1 cellular context compared by ENCODE assay signal in the genomic region with DNA sequence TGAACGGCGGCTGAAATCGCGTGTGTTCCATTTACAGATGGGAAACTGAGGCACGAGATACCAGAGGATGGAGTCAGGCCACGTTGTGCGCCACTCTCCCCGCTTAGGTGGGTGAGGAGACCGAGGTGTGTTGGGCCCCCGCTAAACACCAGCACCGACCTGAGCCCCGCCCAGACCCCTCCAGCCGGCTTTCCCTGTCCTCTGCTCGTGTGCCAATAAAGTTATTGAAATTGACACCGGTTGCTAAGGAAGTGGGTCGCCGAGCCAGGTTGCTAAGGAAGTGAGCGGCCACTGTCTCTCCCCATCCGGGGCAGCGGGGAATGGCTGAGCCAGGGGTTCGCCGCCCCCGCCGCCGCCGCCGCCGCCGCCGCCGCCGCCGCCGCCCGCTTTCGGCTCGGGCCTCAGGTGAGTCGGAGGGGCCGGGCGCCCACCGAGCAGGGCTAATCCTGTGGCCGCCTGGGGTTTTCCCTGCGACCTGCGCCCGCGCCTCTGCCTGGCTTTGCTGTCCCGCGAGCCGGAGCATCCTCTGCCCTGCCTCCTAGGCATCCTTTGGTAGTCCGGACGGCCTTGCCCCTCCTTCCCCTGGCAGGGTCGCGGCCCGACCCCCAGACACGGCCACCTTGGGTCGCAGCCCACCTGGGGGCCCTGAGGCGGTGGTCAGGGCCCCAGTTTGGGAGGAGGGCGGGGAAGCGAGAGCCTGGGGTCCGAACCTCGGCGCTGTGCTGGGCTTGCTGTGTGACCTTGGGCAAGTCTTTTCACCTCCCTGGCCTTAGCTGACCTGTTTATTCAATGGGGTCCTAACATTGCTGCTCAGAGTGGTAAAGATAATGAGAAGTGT.
TF ChIP-seq lines count a peak whose summit lies in the region.

A gene (plus strand): TSS at position 291 of the 838 bp plus-strand sequence. CDS start 32,127 bp downstream, outside the sequence.

TF ChIP-seq in HepG2, 621 proteins besides CTCF, POLR2A, EP300 and RAD21 (continued from another document and continues in another):
- TF ChIP-seq ZNF224 (CRISPR knock-in tag; IDR thresholded peaks at IDR 0.05) (0 out of 2 replicates have a peak, but pooled peaks have one; percentile 75), NFIC (IDR thresholded peaks at IDR 0.05; ENCODE audit: low read length) (no peak), ZNF780A (CRISPR knock-in tag; IDR thresholded peaks at IDR 0.05) (no peak), ZNF746 (CRISPR knock-in tag; IDR thresholded peaks at IDR 0.05) (peak; percentile 37; the same call in 1 of the 2 replicates), SOX5 (CRISPR knock-in tag; IDR thresholded peaks at IDR 0.05; ENCODE audit: borderline replicate concordance) (peak; percentile 49; the same call in 1 of the 2 replicates), AGO2 (optimal IDR thresholded peaks at IDR 0.05; ENCODE audit: low read depth, low read length) (peak; percentile 75), ZNF788 (CRISPR knock-in tag; IDR thresholded peaks at IDR 0.05; ENCODE audit: borderline replicate concordance) (peak; percentile 87; the same call in 1 of the 2 replicates), HDAC6 (IDR thresholded peaks at IDR 0.05; ENCODE audit: low read depth, low read length) (no peak), ZNF552 (CRISPR knock-in tag; IDR thresholded peaks at IDR 0.05; ENCODE audit: borderline replicate concordance) (0 out of 2 replicates have a peak, but pooled peaks have one; percentile 62), ZNF776 (CRISPR knock-in tag; IDR thresholded peaks at IDR 0.05) (peak; percentile 76), ZNF616 (CRISPR knock-in tag; IDR thresholded peaks at IDR 0.05; ENCODE audit: low read depth) (0 out of 2 replicates have a peak, but pooled peaks have one; percentile 18), ZMYM3 (CRISPR knock-in tag; IDR thresholded peaks at IDR 0.05) (peak; percentile 98), MBD4 (IDR thresholded peaks at IDR 0.05; ENCODE audit: borderline replicate concordance, low read length) (no peak), ZBTB7B (CRISPR knock-in tag; IDR thresholded peaks at IDR 0.05) (peak; percentile 86), SKI (IDR thresholded peaks at IDR 0.05; ENCODE audit: partially characterized antibody) (peak; percentile 81), HOXD1 (CRISPR knock-in tag; IDR thresholded peaks at IDR 0.05) (peak; percentile 79), MTF1 (CRISPR knock-in tag; IDR thresholded peaks at IDR 0.05) (no peak), RBM39 (IDR thresholded peaks at IDR 0.05; ENCODE audit: low read depth, low read length, poor library complexity, severe bottlenecking) (no peak), ZNF101 (CRISPR knock-in tag; IDR thresholded peaks at IDR 0.05; ENCODE audit: borderline replicate concordance, low read depth) (no peak), ATAD3A (CRISPR knock-in tag; IDR thresholded peaks at IDR 0.05) (no peak), ZNF354B (CRISPR knock-in tag; IDR thresholded peaks at IDR 0.05) (peak; percentile 46; the same call in 1 of the 2 replicates), ZNF263 (CRISPR knock-in tag; IDR thresholded peaks at IDR 0.05) (peak; percentile 52; the same call in 1 of the 2 replicates), ZBTB20 (CRISPR knock-in tag; IDR thresholded peaks at IDR 0.05; ENCODE audit: borderline replicate concordance, low read depth) (peak; percentile 49; the same call in 1 of the 2 replicates), DNMT1 (CRISPR knock-in tag; IDR thresholded peaks at IDR 0.05) (no peak; the same call in 1 of the 2 replicates), BRCA1 (CRISPR knock-in tag; IDR thresholded peaks at IDR 0.05) (no peak; the same call in 1 of the 2 replicates), ZNF30 (CRISPR knock-in tag; IDR thresholded peaks at IDR 0.05) (no peak)
- TF ChIP-seq, protein P1, sequence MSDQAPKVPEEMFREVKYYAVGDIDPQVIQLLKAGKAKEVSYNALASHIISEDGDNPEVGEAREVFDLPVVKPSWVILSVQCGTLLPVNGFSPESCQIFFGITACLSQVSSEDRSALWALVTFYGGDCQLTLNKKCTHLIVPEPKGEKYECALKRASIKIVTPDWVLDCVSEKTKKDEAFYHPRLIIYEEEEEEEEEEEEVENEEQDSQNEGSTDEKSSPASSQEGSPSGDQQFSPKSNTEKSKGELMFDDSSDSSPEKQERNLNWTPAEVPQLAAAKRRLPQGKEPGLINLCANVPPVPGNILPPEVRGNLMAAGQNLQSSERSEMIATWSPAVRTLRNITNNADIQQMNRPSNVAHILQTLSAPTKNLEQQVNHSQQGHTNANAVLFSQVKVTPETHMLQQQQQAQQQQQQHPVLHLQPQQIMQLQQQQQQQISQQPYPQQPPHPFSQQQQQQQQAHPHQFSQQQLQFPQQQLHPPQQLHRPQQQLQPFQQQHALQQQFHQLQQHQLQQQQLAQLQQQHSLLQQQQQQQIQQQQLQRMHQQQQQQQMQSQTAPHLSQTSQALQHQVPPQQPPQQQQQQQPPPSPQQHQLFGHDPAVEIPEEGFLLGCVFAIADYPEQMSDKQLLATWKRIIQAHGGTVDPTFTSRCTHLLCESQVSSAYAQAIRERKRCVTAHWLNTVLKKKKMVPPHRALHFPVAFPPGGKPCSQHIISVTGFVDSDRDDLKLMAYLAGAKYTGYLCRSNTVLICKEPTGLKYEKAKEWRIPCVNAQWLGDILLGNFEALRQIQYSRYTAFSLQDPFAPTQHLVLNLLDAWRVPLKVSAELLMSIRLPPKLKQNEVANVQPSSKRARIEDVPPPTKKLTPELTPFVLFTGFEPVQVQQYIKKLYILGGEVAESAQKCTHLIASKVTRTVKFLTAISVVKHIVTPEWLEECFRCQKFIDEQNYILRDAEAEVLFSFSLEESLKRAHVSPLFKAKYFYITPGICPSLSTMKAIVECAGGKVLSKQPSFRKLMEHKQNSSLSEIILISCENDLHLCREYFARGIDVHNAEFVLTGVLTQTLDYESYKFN (CRISPR knock-in tag; conservative IDR thresholded peaks at IDR 0.05) = peak; percentile 51; the same call in 1 of the 2 replicates
- TF ChIP-seq, protein P2, sequence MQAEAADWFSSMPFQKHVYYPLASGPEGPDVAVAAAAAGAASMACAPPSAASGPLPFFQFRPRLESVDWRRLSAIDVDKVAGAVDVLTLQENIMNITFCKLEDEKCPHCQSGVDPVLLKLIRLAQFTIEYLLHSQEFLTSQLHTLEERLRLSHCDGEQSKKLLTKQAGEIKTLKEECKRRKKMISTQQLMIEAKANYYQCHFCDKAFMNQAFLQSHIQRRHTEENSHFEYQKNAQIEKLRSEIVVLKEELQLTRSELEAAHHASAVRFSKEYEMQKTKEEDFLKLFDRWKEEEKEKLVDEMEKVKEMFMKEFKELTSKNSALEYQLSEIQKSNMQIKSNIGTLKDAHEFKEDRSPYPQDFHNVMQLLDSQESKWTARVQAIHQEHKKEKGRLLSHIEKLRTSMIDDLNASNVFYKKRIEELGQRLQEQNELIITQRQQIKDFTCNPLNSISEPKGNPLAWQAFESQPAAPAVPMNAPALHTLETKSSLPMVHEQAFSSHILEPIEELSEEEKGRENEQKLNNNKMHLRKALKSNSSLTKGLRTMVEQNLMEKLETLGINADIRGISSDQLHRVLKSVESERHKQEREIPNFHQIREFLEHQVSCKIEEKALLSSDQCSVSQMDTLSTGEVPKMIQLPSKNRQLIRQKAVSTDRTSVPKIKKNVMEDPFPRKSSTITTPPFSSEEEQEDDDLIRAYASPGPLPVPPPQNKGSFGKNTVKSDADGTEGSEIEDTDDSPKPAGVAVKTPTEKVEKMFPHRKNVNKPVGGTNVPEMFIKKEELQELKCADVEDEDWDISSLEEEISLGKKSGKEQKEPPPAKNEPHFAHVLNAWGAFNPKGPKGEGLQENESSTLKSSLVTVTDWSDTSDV (CRISPR knock-in tag; IDR thresholded peaks at IDR 0.05) = no peak
- TF ChIP-seq, protein P3, sequence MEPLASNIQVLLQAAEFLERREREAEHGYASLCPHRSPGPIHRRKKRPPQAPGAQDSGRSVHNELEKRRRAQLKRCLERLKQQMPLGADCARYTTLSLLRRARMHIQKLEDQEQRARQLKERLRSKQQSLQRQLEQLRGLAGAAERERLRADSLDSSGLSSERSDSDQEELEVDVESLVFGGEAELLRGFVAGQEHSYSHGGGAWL (CRISPR knock-in tag; IDR thresholded peaks at IDR 0.05) = peak; percentile 56; the same call in 1 of the 2 replicates
- TF ChIP-seq, protein P4, sequence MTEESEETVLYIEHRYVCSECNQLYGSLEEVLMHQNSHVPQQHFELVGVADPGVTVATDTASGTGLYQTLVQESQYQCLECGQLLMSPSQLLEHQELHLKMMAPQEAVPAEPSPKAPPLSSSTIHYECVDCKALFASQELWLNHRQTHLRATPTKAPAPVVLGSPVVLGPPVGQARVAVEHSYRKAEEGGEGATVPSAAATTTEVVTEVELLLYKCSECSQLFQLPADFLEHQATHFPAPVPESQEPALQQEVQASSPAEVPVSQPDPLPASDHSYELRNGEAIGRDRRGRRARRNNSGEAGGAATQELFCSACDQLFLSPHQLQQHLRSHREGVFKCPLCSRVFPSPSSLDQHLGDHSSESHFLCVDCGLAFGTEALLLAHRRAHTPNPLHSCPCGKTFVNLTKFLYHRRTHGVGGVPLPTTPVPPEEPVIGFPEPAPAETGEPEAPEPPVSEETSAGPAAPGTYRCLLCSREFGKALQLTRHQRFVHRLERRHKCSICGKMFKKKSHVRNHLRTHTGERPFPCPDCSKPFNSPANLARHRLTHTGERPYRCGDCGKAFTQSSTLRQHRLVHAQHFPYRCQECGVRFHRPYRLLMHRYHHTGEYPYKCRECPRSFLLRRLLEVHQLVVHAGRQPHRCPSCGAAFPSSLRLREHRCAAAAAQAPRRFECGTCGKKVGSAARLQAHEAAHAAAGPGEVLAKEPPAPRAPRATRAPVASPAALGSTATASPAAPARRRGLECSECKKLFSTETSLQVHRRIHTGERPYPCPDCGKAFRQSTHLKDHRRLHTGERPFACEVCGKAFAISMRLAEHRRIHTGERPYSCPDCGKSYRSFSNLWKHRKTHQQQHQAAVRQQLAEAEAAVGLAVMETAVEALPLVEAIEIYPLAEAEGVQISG (CRISPR knock-in tag; IDR thresholded peaks at IDR 0.05) = peak; percentile 97
- TF ChIP-seq, protein P5, sequence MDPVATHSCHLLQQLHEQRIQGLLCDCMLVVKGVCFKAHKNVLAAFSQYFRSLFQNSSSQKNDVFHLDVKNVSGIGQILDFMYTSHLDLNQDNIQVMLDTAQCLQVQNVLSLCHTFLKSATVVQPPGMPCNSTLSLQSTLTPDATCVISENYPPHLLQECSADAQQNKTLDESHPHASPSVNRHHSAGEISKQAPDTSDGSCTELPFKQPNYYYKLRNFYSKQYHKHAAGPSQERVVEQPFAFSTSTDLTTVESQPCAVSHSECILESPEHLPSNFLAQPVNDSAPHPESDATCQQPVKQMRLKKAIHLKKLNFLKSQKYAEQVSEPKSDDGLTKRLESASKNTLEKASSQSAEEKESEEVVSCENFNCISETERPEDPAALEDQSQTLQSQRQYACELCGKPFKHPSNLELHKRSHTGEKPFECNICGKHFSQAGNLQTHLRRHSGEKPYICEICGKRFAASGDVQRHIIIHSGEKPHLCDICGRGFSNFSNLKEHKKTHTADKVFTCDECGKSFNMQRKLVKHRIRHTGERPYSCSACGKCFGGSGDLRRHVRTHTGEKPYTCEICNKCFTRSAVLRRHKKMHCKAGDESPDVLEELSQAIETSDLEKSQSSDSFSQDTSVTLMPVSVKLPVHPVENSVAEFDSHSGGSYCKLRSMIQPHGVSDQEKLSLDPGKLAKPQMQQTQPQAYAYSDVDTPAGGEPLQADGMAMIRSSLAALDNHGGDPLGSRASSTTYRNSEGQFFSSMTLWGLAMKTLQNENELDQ (CRISPR knock-in tag; IDR thresholded peaks at IDR 0.05; ENCODE audit: borderline replicate concordance) = 0 out of 2 replicates have a peak, but pooled peaks have one; percentile 15
- TF ChIP-seq, protein P6, sequence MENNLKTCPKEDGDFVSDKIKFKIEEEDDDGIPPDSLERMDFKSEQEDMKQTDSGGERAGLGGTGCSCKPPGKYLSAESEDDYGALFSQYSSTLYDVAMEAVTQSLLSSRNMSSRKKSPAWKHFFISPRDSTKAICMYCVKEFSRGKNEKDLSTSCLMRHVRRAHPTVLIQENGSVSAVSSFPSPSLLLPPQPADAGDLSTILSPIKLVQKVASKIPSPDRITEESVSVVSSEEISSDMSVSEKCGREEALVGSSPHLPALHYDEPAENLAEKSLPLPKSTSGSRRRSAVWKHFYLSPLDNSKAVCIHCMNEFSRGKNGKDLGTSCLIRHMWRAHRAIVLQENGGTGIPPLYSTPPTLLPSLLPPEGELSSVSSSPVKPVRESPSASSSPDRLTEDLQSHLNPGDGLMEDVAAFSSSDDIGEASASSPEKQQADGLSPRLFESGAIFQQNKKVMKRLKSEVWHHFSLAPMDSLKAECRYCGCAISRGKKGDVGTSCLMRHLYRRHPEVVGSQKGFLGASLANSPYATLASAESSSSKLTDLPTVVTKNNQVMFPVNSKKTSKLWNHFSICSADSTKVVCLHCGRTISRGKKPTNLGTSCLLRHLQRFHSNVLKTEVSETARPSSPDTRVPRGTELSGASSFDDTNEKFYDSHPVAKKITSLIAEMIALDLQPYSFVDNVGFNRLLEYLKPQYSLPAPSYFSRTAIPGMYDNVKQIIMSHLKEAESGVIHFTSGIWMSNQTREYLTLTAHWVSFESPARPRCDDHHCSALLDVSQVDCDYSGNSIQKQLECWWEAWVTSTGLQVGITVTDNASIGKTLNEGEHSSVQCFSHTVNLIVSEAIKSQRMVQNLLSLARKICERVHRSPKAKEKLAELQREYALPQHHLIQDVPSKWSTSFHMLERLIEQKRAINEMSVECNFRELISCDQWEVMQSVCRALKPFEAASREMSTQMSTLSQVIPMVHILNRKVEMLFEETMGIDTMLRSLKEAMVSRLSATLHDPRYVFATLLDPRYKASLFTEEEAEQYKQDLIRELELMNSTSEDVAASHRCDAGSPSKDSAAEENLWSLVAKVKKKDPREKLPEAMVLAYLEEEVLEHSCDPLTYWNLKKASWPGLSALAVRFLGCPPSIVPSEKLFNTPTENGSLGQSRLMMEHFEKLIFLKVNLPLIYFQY (CRISPR knock-in tag; IDR thresholded peaks at IDR 0.05; ENCODE audit: borderline replicate concordance) = no peak; the same call in 1 of the 2 replicates
- TF ChIP-seq, protein P7, sequence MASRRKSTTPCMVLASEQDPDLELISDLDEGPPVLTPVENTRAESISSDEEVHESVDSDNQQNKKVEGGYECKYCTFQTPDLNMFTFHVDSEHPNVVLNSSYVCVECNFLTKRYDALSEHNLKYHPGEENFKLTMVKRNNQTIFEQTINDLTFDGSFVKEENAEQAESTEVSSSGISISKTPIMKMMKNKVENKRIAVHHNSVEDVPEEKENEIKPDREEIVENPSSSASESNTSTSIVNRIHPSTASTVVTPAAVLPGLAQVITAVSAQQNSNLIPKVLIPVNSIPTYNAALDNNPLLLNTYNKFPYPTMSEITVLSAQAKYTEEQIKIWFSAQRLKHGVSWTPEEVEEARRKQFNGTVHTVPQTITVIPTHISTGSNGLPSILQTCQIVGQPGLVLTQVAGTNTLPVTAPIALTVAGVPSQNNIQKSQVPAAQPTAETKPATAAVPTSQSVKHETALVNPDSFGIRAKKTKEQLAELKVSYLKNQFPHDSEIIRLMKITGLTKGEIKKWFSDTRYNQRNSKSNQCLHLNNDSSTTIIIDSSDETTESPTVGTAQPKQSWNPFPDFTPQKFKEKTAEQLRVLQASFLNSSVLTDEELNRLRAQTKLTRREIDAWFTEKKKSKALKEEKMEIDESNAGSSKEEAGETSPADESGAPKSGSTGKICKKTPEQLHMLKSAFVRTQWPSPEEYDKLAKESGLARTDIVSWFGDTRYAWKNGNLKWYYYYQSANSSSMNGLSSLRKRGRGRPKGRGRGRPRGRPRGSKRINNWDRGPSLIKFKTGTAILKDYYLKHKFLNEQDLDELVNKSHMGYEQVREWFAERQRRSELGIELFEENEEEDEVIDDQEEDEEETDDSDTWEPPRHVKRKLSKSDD (CRISPR knock-in tag; IDR thresholded peaks at IDR 0.05; ENCODE audit: low read depth) = no peak; the same call in 1 of the 2 replicates
